29 cellular contexts compared by ENCODE assay signal in the genomic region with DNA sequence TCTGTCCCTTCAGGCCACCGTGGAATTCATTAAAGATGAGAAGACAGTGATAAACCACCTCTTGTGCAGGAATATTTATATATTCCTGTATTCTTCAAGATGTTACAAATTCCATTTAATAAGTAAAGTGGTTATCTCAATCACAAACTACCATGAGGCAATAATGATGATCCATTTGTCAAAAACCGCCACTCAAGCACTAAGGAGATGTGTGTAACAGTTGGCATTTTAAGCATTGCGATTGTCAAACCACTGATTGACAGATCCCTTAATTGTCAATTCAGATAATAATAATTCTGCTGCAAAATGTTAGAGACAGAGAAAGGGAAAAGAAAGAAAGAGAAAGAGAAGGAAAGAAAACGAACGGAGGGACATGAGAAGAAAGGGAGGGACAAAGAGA.
"Had no signal": no experiment of that assay in that cellular context is flagged by ENCODE, and none has a peak within 500 bp of the region (broad histone marks: within the 10 kb centered on the region; RNA-seq: fewer than 3 reads in every experiment).

No MANE protein-coding gene starts in this region.

- H3K4me3 ChIP-seq: adrenal gland, ascending aorta, body of pancreas, breast epithelium, cardiac muscle cell had no signal

- H3K36me3 ChIP-seq: adrenal gland, ascending aorta, brain microvascular endothelial cell, breast epithelium, cardiac muscle cell had no signal

- H3K27me3 ChIP-seq: adrenal gland, ascending aorta, body of pancreas, brain microvascular endothelial cell, breast epithelium had no signal

- H3K9me3 ChIP-seq: adrenal gland, ascending aorta, body of pancreas, breast epithelium had no signal

- H3K4me1 ChIP-seq: adrenal gland, ascending aorta, body of pancreas, breast epithelium had no signal

- DNase-seq: activated effector memory CD4-positive, alpha-beta T cell treated with anti-CD3 and anti-CD28 coated beads, Interleukin-2, amount 50 U/mL, for 16 hours; activated effector memory CD4-positive, alpha-beta T cell treated with Interleukin-2 at 50 U/mL for 16 hours; activated gamma-delta T cell; activated gamma-delta T cell treated with Interleukin-2 at 50 U/mL for 16 hours; activated naive CD4-positive, alpha-beta T cell; activated naive CD4-positive, alpha-beta T cell treated with anti-CD3 and anti-CD28 coated beads for 36 hours; activated naive CD4-positive, alpha-beta T cell treated with anti-CD3 and anti-CD28 coated beads, Interleukin-2, amount 10 ng/mL, durations not matched to agents 7 days and 5 days; activated naive CD4-positive, alpha-beta T cell treated with anti-CD3 and anti-CD28 coated beads, Interleukin-2, amount 50 U/mL, for 16 hours; activated naive CD4-positive, alpha-beta T cell treated with Interleukin-2 at 50 U/mL for 16 hours; activated naive CD8-positive, alpha-beta T cell treated with anti-CD3 and anti-CD28 coated beads for 36 hours; activated naive CD8-positive, alpha-beta T cell treated with anti-CD3 and anti-CD28 coated beads, Interleukin-2, amount 10 ng/mL, durations not matched to agents 7 days and 5 days; activated naive CD8-positive, alpha-beta T cell treated with anti-CD3 and anti-CD28 coated beads, Interleukin-2, amount 50 U/mL, for 24 hours; activated T-cell treated with anti-CD3 and anti-CD28 coated beads, Interleukin-2, amount 50 U/mL, for 1 hour; activated T-cell treated with anti-CD3 and anti-CD28 coated beads, Interleukin-2, amount 50 U/mL, for 24 hours; activated T-cell treated with anti-CD3 and anti-CD28 coated beads, Interleukin-2, amount 50 U/mL, for 4 hours; activated T-cell treated with anti-CD3 and anti-CD28 coated beads, Interleukin-2, amount 50 U/mL, for 48 hours; activated T-cell treated with anti-CD3 and anti-CD28 coated beads, Interleukin-2, amount 50 U/mL, for 72 hours; adrenal gland; amniotic stem cell; amygdala; anterior cingulate cortex; aorta; body of pancreas; brain microvascular endothelial cell; central memory CD4-positive, alpha-beta T cell; cerebellar nuclear complex had no signal

- H3K27ac ChIP-seq: adrenal gland, ascending aorta, body of pancreas, brain microvascular endothelial cell, breast epithelium, cardiac muscle cell had no signal
